23 cellular contexts compared by ENCODE assay signal in genomic region chr2:44218771-44219170, GRCh38. TPM values are rescaled to one million over a fixed set of nuclear protein-coding genes. Genes with fewer than 3 reads are reported as not detected.
"Had no signal": no experiment of that assay in that cellular context is flagged by ENCODE, and none has a peak within 500 bp of the region (broad histone marks: within the 10 kb centered on the region; RNA-seq: fewer than 3 reads in every experiment).

No MANE protein-coding gene starts in this region.

- H3K27ac ChIP-seq: dorsolateral prefrontal cortex, esophagus squamous epithelium, gastrocnemius medialis, left lung, VCaP had no signal

- H3K4me1 ChIP-seq: esophagus squamous epithelium, left lung had no signal

- H3K27me3 Mint-ChIP-seq: progenitor cell of endocrine pancreas, T-cell had no signal

- H3K4me3 Mint-ChIP-seq: activated T-helper 1 cell treated with anti-CD3 and anti-CD28 coated beads, Interleukin-12 subunit alpha, Interleukin-12 subunit beta, Interleukin-2, Interleukin-4 antibody, amounts not matched to agents 30 ng/mL and 10 ng/mL and 1 ng/mL, durations not matched to agents 14 hours and 24 hours and 36 hours; natural killer cell; T-cell; T-helper 2 cell treated with Interferon-gamma antibody and Interleukin-4, amounts not matched to agents 5 μg/mL and 100 μg/mL, for 36 hours had no signal

- H3K27ac Mint-ChIP-seq: activated naive CD4-positive, alpha-beta T cell treated with anti-CD3 and anti-CD28 coated beads, Interleukin-2, amount 50 U/mL, for 72 hours; activated T-helper 1 cell treated with anti-CD3 and anti-CD28 coated beads, Interleukin-12 subunit alpha, Interleukin-12 subunit beta, Interleukin-2, Interleukin-4 antibody, amounts not matched to agents 30 ng/mL and 10 ng/mL and 1 ng/mL, durations not matched to agents 14 hours and 24 hours and 36 hours; progenitor cell of endocrine pancreas; T-helper 2 cell treated with Interferon-gamma antibody and Interleukin-4, amounts not matched to agents 5 μg/mL and 100 μg/mL, for 36 hours had no signal

- H3K36me3 Mint-ChIP-seq: natural killer cell had no signal

- H3K4me3 ChIP-seq: dorsolateral prefrontal cortex, esophagus squamous epithelium, gastrocnemius medialis, left lung, lung had no signal

- H3K27me3 ChIP-seq: dorsolateral prefrontal cortex, esophagus squamous epithelium, gastrocnemius medialis, left lung had no signal

- H3K9me3 ChIP-seq: esophagus squamous epithelium, gastrocnemius medialis, left lung had no signal

- H3K9me3 Mint-ChIP-seq: activated naive CD4-positive, alpha-beta T cell treated with anti-CD3 and anti-CD28 coated beads, Interleukin-2, amount 50 U/mL, for 72 hours; activated T-helper 1 cell treated with anti-CD3 and anti-CD28 coated beads, Interleukin-12 subunit alpha, Interleukin-12 subunit beta, Interleukin-2, Interleukin-4 antibody, amounts not matched to agents 30 ng/mL and 10 ng/mL and 1 ng/mL, durations not matched to agents 14 hours and 24 hours and 36 hours; natural killer cell; T-cell; T-helper 2 cell treated with Interferon-gamma antibody and Interleukin-4, amounts not matched to agents 5 μg/mL and 100 μg/mL, for 36 hours had no signal

- ATAC-seq: activated naive CD4-positive, alpha-beta T cell treated with anti-CD3 and anti-CD28 coated beads, Interleukin-2, amount 50 U/mL, for 72 hours; gastrocnemius medialis; left lung; T-cell had no signal

- DNase-seq: activated CD4-positive, alpha-beta T cell treated with anti-CD3 and anti-CD28 coated beads, Interleukin-2, amount 50 U/mL, for 48 hours; activated CD4-positive, CD25-positive, alpha-beta regulatory T cell treated with anti-CD3 and anti-CD28 coated beads, Interleukin-2, amount 50 U/mL, for 72 hours; activated CD8-positive, alpha-beta memory T cell treated with anti-CD3 and anti-CD28 coated beads, Interleukin-2, amount 50 U/mL, for 48 hours; activated gamma-delta T cell; central memory CD4-positive, alpha-beta T cell; dorsolateral prefrontal cortex; esophagus squamous epithelium; gastrocnemius medialis; hippocampal formation; kidney glomerular epithelial cell; left lung; natural killer cell; stimulated activated CD4-positive, alpha-beta T cell treated with anti-CD3 and anti-CD28 coated beads, Interleukin-4, amount 100 ng/mL, for 24 hours; stimulated activated naive CD4-positive, alpha-beta T cell treated with Interleukin-2 at 50 U/mL for 16 hours; T-cell had no signal

RNA-seq across cellular contexts. Expression of gene SLC3A1, which starts 56.5 kb away (rescaled TPM):
- total RNA-seq: activated CD8-positive, alpha-beta memory T cell treated with anti-CD3 and anti-CD28 coated beads for 36 hours; activated T-helper 1 cell treated with anti-CD3 and anti-CD28 coated beads, Interleukin-12 subunit alpha, Interleukin-12 subunit beta, Interleukin-2, Interleukin-4 antibody, amounts not matched to agents 30 ng/mL and 10 ng/mL and 1 ng/mL, durations not matched to agents 14 hours and 24 hours and 36 hours; left lung; osteocyte had no signal
